In genomic region chr16:1152123-1152638, GRCh38 we compare ENCODE assay signal across 8 cellular contexts.
DNase-seq lines count a peak whose midpoint lies in the region; ATAC-seq lines count a peak whose summit lies in the region.

No MANE protein-coding gene starts in this region.

- DNase-seq in NCI-H2227 (lab: John Stamatoyannopoulos, UW; ENCODE audit: unreplicated experiment): peak; percentile 74
- DNase-seq in activated T-helper 1 cell treated with Interleukin-2 at 50 U/mL for 16 hours (ENCODE audit: low read depth): peak; percentile 31
- DNase-seq in stimulated activated CD8-positive, alpha-beta memory T cell treated with anti-CD3 and anti-CD28 coated beads, Interleukin-7, amount 100 ng/mL, for 24 hours (ENCODE audit: low read depth): peak; percentile 12
- DNase-seq in NCI-H774 (lab: John Stamatoyannopoulos, UW): no peak
- no peak for DNase-seq in kidney tubule cell (ENCODE audit: low spot score)
- DNase-seq in Kasumi-1 (lab: John Stamatoyannopoulos, UW): no peak

- H3K4me3 ChIP-seq in iPS-11a (ENCODE audit: low read depth, low read length): peak overlapping the region; percentile 30

- ATAC-seq in GM18870 (IDR thresholded peaks at IDR 0.05; ENCODE audit: unreplicated experiment): no peak

Comparison
In these comparisons a context has a peak if more than half of its experiments do, and no peak if none do; other contexts are left out.
1. DNase-seq: peak in NCI-H2227 (single experiment), activated T-helper 1 cell treated with Interleukin-2 at 50 U/mL for 16 hours (single experiment) and stimulated activated CD8-positive, alpha-beta memory T cell treated with anti-CD3 and anti-CD28 coated beads, Interleukin-7, amount 100 ng/mL, for 24 hours (single experiment); none in NCI-H774 (single experiment), kidney tubule cell (single experiment) and Kasumi-1 (0 of 2).